In the genomic region with DNA sequence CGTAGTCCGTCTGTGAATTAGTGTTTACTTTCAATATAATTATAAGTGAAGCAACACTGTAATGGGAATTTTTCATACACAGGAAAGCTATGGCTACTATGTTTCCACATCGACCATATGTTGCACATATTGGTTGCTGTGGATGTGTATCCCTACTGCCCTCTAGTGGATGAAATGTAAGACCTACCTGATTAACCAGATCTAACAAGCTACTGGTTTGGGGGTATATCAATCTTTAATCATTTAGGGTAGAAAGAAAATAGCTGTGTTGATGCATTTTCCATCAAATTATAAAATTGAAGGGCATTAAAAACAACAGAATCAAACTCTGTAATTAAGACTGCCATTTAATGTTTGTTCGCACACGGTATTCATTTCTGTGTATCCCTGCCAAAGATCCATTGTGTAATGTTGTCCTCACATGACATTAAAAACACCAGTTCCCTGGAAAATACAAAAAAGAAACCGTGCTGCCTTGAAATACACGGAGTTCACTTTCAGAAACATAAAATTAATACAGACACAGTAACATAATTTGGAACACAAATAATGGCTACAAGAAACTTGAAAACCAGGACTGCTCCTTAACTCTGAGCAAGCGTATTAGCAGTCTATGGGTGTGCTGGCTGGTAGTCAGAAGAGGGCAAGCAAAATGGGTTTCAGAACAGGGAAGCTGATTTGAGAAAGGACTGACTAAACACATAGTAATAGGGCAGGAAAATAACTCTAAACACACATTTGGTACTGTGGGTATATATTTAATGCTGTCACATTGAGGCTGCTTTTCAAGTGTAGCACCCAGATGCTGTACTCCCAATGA, we compare ENCODE assay signal across 8 cellular contexts.
DNase-seq lines count a peak whose midpoint lies in the region; ATAC-seq, FAIRE-seq and TF ChIP-seq lines count a peak whose summit lies in the region.

No MANE protein-coding gene starts in this region.

- peaks cover 17% of the 10 kb centered on the region for H3K79me1 ChIP-seq in mesenchymal stem cell (replicated peaks; ENCODE audit: low read length, poor library complexity, severe bottlenecking)

- no peak overlapping the region for H2AFZ ChIP-seq in mesenchymal stem cell (ENCODE audit: low read depth, low read length)

- ATAC-seq in A549 = peak; percentile 90 to 95; a peak in 5 of 6 replicates

- no peak overlapping the region for H2AK5ac ChIP-seq in mesenchymal stem cell (ENCODE audit: low read length, severe bottlenecking)

- H3K36me3 ChIP-seq in GM06990 (ENCODE audit: control insufficient read depth, insufficient read depth, low read length) = no peaks in the 10 kb centered on the region
- H3K36me3 ChIP-seq in HEK293 (ENCODE audit: control insufficient read depth in 2 of 2, insufficient read depth in 1 of 2, low read length in 2 of 2) = no peaks in the 10 kb centered on the region
- no peaks in the 10 kb centered on the region for H3K36me3 ChIP-seq in mesenchymal stem cell (ENCODE audit: control insufficient read depth in 1 of 2, insufficient read depth in 2 of 2, low read depth in 1 of 2, low read length in 2 of 2)
- H3K36me3 ChIP-seq in uterus = no peaks in the 10 kb centered on the region

- no peak overlapping the region for H2BK15ac ChIP-seq in mesenchymal stem cell (ENCODE audit: low read depth, poor library complexity, severe bottlenecking)

- no peak overlapping the region for H4K8ac ChIP-seq in mesenchymal stem cell (ENCODE audit: low read length)

- no peak overlapping the region for H3K4ac ChIP-seq in mesenchymal stem cell (ENCODE audit: low read depth in 1 of 2, low read length in 2 of 2)

- CTCF ChIA-PET in A549 (lab: Yijun Ruan, JAX) (interaction anchor here (0.8 to 7.8 kb wide), 26 partner anchors 8 to 536 kb away, joined by 3 to 50 read pairs (median 4); no protein-coding TSS in a partner anchor), HEK293 (lab: Yijun Ruan, JAX) (interaction anchor here (0.6 to 2.5 kb wide), 26 partner anchors 8 to 392 kb away, joined by 3 to 16 read pairs (median 5); no protein-coding TSS in a partner anchor)

- peaks cover 4% of the 10 kb centered on the region; the same call in 2 of the 3 replicates for H3K4me1 ChIP-seq in A549
- H3K4me1 ChIP-seq in HEK293 (ENCODE audit: control insufficient read depth, insufficient read depth, low read length) = no peaks in the 10 kb centered on the region
- no peaks in the 10 kb centered on the region for H3K4me1 ChIP-seq in mesenchymal stem cell (ENCODE audit: control insufficient read depth, insufficient read depth, low read depth, low read length)
- no peaks in the 10 kb centered on the region for H3K4me1 ChIP-seq in uterus

- H3K27ac ChIP-seq in A549 (no peak overlapping the region), HEK293 (ENCODE audit: extremely low read depth, low read depth, low read length) (no peak overlapping the region), dorsolateral prefrontal cortex (peak overlapping the region in 54 of 59 donors; percentile 0 to 80 (median 55)), mesenchymal stem cell (ENCODE audit: low read length, poor library complexity, severe bottlenecking) (no peak overlapping the region), uterus (peak overlapping the region; percentile 40 to 57)

- H2BK5ac ChIP-seq in mesenchymal stem cell (ENCODE audit: low read depth, low read length, poor library complexity, severe bottlenecking) = no peak overlapping the region

- H2BK120ac ChIP-seq in mesenchymal stem cell (ENCODE audit: low read depth, low read length) = no peak overlapping the region

- H3K27me3 ChIP-seq in GM06990 (replicated peaks; ENCODE audit: control insufficient read depth, insufficient read depth, low read length) = no peaks in the 10 kb centered on the region
- H3K27me3 ChIP-seq in dorsolateral prefrontal cortex = no peaks in the 10 kb centered on the region
- no peaks in the 10 kb centered on the region for H3K27me3 ChIP-seq in mesenchymal stem cell (ENCODE audit: control insufficient read depth in 1 of 2, insufficient read depth in 1 of 2, low read length in 2 of 2)
- H3K27me3 ChIP-seq in uterus = no peaks in the 10 kb centered on the region

- POLR2A ChIA-PET in A549 (lab: Yijun Ruan, JAX) (interaction anchor here (1.0 kb wide), 1 partner anchor 133 kb away, joined by 3 read pairs; no protein-coding TSS in a partner anchor), HEK293 (lab: Yijun Ruan, JAX) (no interaction called here)

- WGBS in A549 (ENCODE audit: missing lambda C conversion rate) = 48% methylated on average over 8 of the region's 8 CpGs
- 35% methylated on average over 8 of the region's 8 CpGs for WGBS in mesenchymal stem cell

- H3K4me2 ChIP-seq in A549 (no peak overlapping the region), mesenchymal stem cell (ENCODE audit: low read length, poor library complexity, severe bottlenecking) (no peak overlapping the region)

- no peak overlapping the region for H3K23ac ChIP-seq in mesenchymal stem cell (ENCODE audit: low read length in 2 of 2)

- H2BK12ac ChIP-seq in mesenchymal stem cell (ENCODE audit: low read length in 2 of 2) = no peak overlapping the region

- no peak for TF ChIP-seq POLR2A in A549 (IDR thresholded peaks at IDR 0.05; ENCODE audit: low read length)
- TF ChIP-seq POLR2A in uterus (IDR thresholded peaks at IDR 0.05) = no peak

- DNase-seq in A549 (ENCODE audit: low read depth in 1 of 2, low spot score in 1 of 2) (peak; percentile 33 to 73), GM06990 (ENCODE audit: extremely low read depth, insufficient read length) (peak; percentile 31), LoVo (ENCODE audit: low spot score) (peak; percentile 62), RPMI7951 (ENCODE audit: low read depth) (peak; percentile 81), dorsolateral prefrontal cortex (no peak), mesenchymal stem cell (peak; percentile 85), uterus (no peak)

- H3K4me3 ChIP-seq in A549 = no peak overlapping the region
- no peak overlapping the region for H3K4me3 ChIP-seq in GM06990 (replicated peaks; ENCODE audit: low read depth, low read length)
- H3K4me3 ChIP-seq in HEK293 (ENCODE audit: low read depth, low read length) = no peak overlapping the region
- H3K4me3 ChIP-seq in dorsolateral prefrontal cortex = peak overlapping the region in 34 of 59 donors; percentile 1 to 46 (median 16)
- peak overlapping the region in 1 of 2 experiments; percentile 63 for H3K4me3 ChIP-seq in mesenchymal stem cell (ENCODE audit: insufficient read depth in 1 of 2, low read depth in 1 of 2, low read length in 2 of 2)
- no peak overlapping the region for H3K4me3 ChIP-seq in uterus

- peak; percentile 92 for TF ChIP-seq CTCF in A549 (IDR thresholded peaks at IDR 0.05)
- peak; percentile 74 for TF ChIP-seq CTCF in GM06990 (IDR thresholded peaks at IDR 0.05; ENCODE audit: insufficient read depth, low read length, poor library complexity, severe bottlenecking)
- TF ChIP-seq CTCF in HEK293 (tag by site-specific recombination; IDR thresholded peaks at IDR 0.05) = no peak
- TF ChIP-seq CTCF in dorsolateral prefrontal cortex (IDR thresholded peaks at IDR 0.05 in 54 of 56, conservative IDR thresholded peaks at IDR 0.05 in 2 of 56; ENCODE audit: low read depth in 1 of 56, partially characterized antibody in 56 of 56) = peak; percentile 74 to 98 (median 90)
- peak; percentile 72 to 85 (median 80) for TF ChIP-seq CTCF in uterus (IDR thresholded peaks at IDR 0.05)

- peak; percentile 61 to 62 for TF ChIP-seq RAD21 in A549 (conservative IDR thresholded peaks at IDR 0.05 in 1 of 2, IDR thresholded peaks at IDR 0.05 in 1 of 2)

- H3K18ac ChIP-seq in mesenchymal stem cell (ENCODE audit: low read depth in 1 of 2, low read length in 2 of 2) = no peak overlapping the region

- no peak overlapping the region for H3K14ac ChIP-seq in mesenchymal stem cell (ENCODE audit: low read length in 2 of 2)

- peak; percentile 89 for FAIRE-seq in A549 (lab: Jason Lieb, UNC)

- no peak for TF ChIP-seq EP300 in A549 (IDR thresholded peaks at IDR 0.05)

- intact Hi-C loops in dorsolateral prefrontal cortex (cut with DNase I) (loop anchor here (1.0 to 5.0 kb wide), 3 partner anchors 35 to 57 kb away; no protein-coding TSS in a partner anchor), uterus (cut with DNase I; ENCODE audit: low total_unique reads) (no loop called here)

- H3K9me3 ChIP-seq in A549 = no peaks in the 10 kb centered on the region
- H3K9me3 ChIP-seq in HEK293 (ENCODE audit: control insufficient read depth, insufficient read depth, low read depth, low read length) = no peaks in the 10 kb centered on the region
- no peaks in the 10 kb centered on the region for H3K9me3 ChIP-seq in mesenchymal stem cell (ENCODE audit: control insufficient read depth, low read length)
- H3K9me3 ChIP-seq in uterus = no peaks in the 10 kb centered on the region

- H4K91ac ChIP-seq in mesenchymal stem cell (ENCODE audit: low read length) = no peak overlapping the region

- H3K9ac ChIP-seq in mesenchymal stem cell (ENCODE audit: low read length) = peak overlapping the region; percentile 82

TF ChIP-seq in A549, 52 proteins besides CTCF, POLR2A, EP300 and RAD21:
- TF ChIP-seq HOXA7 (CRISPR knock-in tag; IDR thresholded peaks at IDR 0.05) (no peak), HEYL (CRISPR knock-in tag; IDR thresholded peaks at IDR 0.05) (no peak), SMC3 (IDR thresholded peaks at IDR 0.05) (peak; percentile 66), CEBPB (IDR thresholded peaks at IDR 0.05) (peak; percentile 24 to 37; a peak in 2 of 4 replicates), FOSB (CRISPR knock-in tag; IDR thresholded peaks at IDR 0.05) (no peak)

Comparison
In these comparisons a context has a peak if more than half of its experiments do, and no peak if none do; other contexts are left out.
1. DNase-seq: peak in A549 (2 of 2), GM06990 (single experiment), LoVo (single experiment), RPMI7951 (single experiment) and mesenchymal stem cell (single experiment); none in dorsolateral prefrontal cortex (0 of 10) and uterus (0 of 2).
2. H3K27ac ChIP-seq: peak in dorsolateral prefrontal cortex (54 of 59) and uterus (2 of 2); none in A549 (0 of 2), HEK293 (single experiment) and mesenchymal stem cell (single experiment).
3. H3K4me3 ChIP-seq: peak in dorsolateral prefrontal cortex (34 of 59); none in A549 (single experiment), GM06990 (single experiment), HEK293 (single experiment) and uterus (0 of 2).
4. Of the 5 proteins assayed by ChIP-seq in both HEK293 and A549: peak only in HEK293: none; only in A549: CTCF; in both: none; in neither: 4.